In genomic region chr7:32957326-32958045, GRCh38 we compare ENCODE assay signal across 1 cellular context.
TF ChIP-seq lines count a peak whose summit lies in the region.

TSS of gene FKBP9 (plus strand) at chr7:32957440. CDS start at chr7:32957574, 134 bp downstream.

TF ChIP-seq in HepG2, 621 proteins besides CTCF, POLR2A, EP300 and RAD21 (continued from another document and continues in another):
- TF ChIP-seq ZNF766 (CRISPR knock-in tag; IDR thresholded peaks at IDR 0.05; ENCODE audit: borderline replicate concordance) (no peak), FLYWCH1 (CRISPR knock-in tag; IDR thresholded peaks at IDR 0.05) (0 out of 2 replicates have a peak, but pooled peaks have one; percentile 22), ZFP82 (CRISPR knock-in tag; IDR thresholded peaks at IDR 0.05; ENCODE audit: borderline replicate concordance) (0 out of 2 replicates have a peak, but pooled peaks have one; percentile 47), DMAP1 (CRISPR knock-in tag; IDR thresholded peaks at IDR 0.05) (peak; percentile 78; the same call in 1 of the 2 replicates), NFIC (IDR thresholded peaks at IDR 0.05; ENCODE audit: low read length) (no peak), ZNF138 (CRISPR knock-in tag; IDR thresholded peaks at IDR 0.05; ENCODE audit: low read depth) (peak; percentile 71), HOXA9 (CRISPR knock-in tag; IDR thresholded peaks at IDR 0.05; ENCODE audit: borderline replicate concordance) (peak; percentile 97; the same call in 1 of the 2 replicates), ZNF879 (CRISPR knock-in tag; IDR thresholded peaks at IDR 0.05) (0 out of 2 replicates have a peak, but pooled peaks have one; percentile 10), POGK (CRISPR knock-in tag; conservative IDR thresholded peaks at IDR 0.05) (no peak; the same call in 1 of the 2 replicates), ZNF557 (CRISPR knock-in tag; IDR thresholded peaks at IDR 0.05) (peak; percentile 43; the same call in 1 of the 2 replicates), SMYD3 (CRISPR knock-in tag; IDR thresholded peaks at IDR 0.05) (no peak), ZNF546 (CRISPR knock-in tag; conservative IDR thresholded peaks at IDR 0.05) (peak; percentile 45; the same call in 1 of the 2 replicates), STAT5B (CRISPR knock-in tag; IDR thresholded peaks at IDR 0.05) (no peak), ZNF512 (CRISPR knock-in tag; IDR thresholded peaks at IDR 0.05) (peak; percentile 80; the same call in 1 of the 2 replicates), NR2F6 (IDR thresholded peaks at IDR 0.05) (no peak), NR2F6 (CRISPR knock-in tag; IDR thresholded peaks at IDR 0.05) (peak; percentile 25; the same call in 1 of the 2 replicates), ZNF367 (CRISPR knock-in tag; IDR thresholded peaks at IDR 0.05; ENCODE audit: borderline replicate concordance) (no peak), ZNF562 (CRISPR knock-in tag; IDR thresholded peaks at IDR 0.05; ENCODE audit: borderline replicate concordance) (0 out of 2 replicates have a peak, but pooled peaks have one; percentile 51), DPF2 (CRISPR knock-in tag; IDR thresholded peaks at IDR 0.05; ENCODE audit: borderline replicate concordance, low read depth) (no peak), ZMYM2 (CRISPR knock-in tag; IDR thresholded peaks at IDR 0.05) (peak; percentile 88), ZNF703 (CRISPR knock-in tag; IDR thresholded peaks at IDR 0.05; ENCODE audit: borderline replicate concordance) (no peak), CERS6 (CRISPR knock-in tag; IDR thresholded peaks at IDR 0.05) (no peak), MYPOP (CRISPR knock-in tag; IDR thresholded peaks at IDR 0.05) (peak; percentile 69), KLF12 (CRISPR knock-in tag; IDR thresholded peaks at IDR 0.05; ENCODE audit: borderline replicate concordance) (peak; percentile 80; the same call in 1 of the 2 replicates), GPBP1L1 (CRISPR knock-in tag; IDR thresholded peaks at IDR 0.05) (no peak), ZNF550 (CRISPR knock-in tag; IDR thresholded peaks at IDR 0.05; ENCODE audit: borderline replicate concordance) (no peak; the same call in 1 of the 2 replicates), ESRRA (CRISPR knock-in tag; IDR thresholded peaks at IDR 0.05; ENCODE audit: low read depth) (no peak; the same call in 1 of the 2 replicates), ZNF160 (CRISPR knock-in tag; IDR thresholded peaks at IDR 0.05) (no peak; the same call in none of the 2 replicates), WIZ (CRISPR knock-in tag; IDR thresholded peaks at IDR 0.05) (0 out of 2 replicates have a peak, but pooled peaks have one; percentile 24), FOXJ3 (CRISPR knock-in tag; IDR thresholded peaks at IDR 0.05; ENCODE audit: borderline replicate concordance) (no peak), ZBTB40 (IDR thresholded peaks at IDR 0.05) (no peak), ZBTB40 (CRISPR knock-in tag; IDR thresholded peaks at IDR 0.05) (peak; percentile 66; the same call in 1 of the 2 replicates), ZBTB1 (CRISPR knock-in tag; IDR thresholded peaks at IDR 0.05; ENCODE audit: borderline replicate concordance) (no peak), ZNF577 (CRISPR knock-in tag; IDR thresholded peaks at IDR 0.05; ENCODE audit: borderline replicate concordance, low read depth) (0 out of 2 replicates have a peak, but pooled peaks have one; percentile 26), ZNF512B (CRISPR knock-in tag; IDR thresholded peaks at IDR 0.05; ENCODE audit: borderline replicate concordance) (no peak), ZNF780A (CRISPR knock-in tag; IDR thresholded peaks at IDR 0.05) (peak; percentile 67; the same call in 1 of the 2 replicates), ZKSCAN5 (CRISPR knock-in tag; IDR thresholded peaks at IDR 0.05) (0 out of 2 replicates have a peak, but pooled peaks have one; percentile 18), ZEB1 (IDR thresholded peaks at IDR 0.05; ENCODE audit: insufficient replicate concordance, low read depth) (no peak), THYN1 (CRISPR knock-in tag; IDR thresholded peaks at IDR 0.05; ENCODE audit: borderline replicate concordance, low read depth) (no peak), ZFP91 (CRISPR knock-in tag; IDR thresholded peaks at IDR 0.05; ENCODE audit: borderline replicate concordance) (peak; percentile 93), ZNF121 (CRISPR knock-in tag; IDR thresholded peaks at IDR 0.05) (peak; percentile 65; the same call in 1 of the 2 replicates)
